23 cellular contexts compared by ENCODE assay signal in genomic region chr2:100266126-100266525, GRCh38. TPM values are rescaled to one million over a fixed set of nuclear protein-coding genes. Genes with fewer than 3 reads are reported as not detected.
"Had no signal": no experiment of that assay in that cellular context is flagged by ENCODE, and none has a peak within 500 bp of the region (broad histone marks: within the 10 kb centered on the region; RNA-seq: fewer than 3 reads in every experiment).

No MANE protein-coding gene starts in this region.

- H3K36me3 ChIP-seq: MG63, SJSA1 had no signal

- DNase-seq: Karpas-422, KG1, MG63, NCI-H1092, NCI-H1105 treated with DMSO at 0.1 percent for 48 hours, NCI-H1417 treated with DMSO at 0.1 percent for 48 hours, NCI-H146, NCI-H1694 treated with DMSO at 0.1 percent for 48 hours, NCI-H2029, NCI-H2081 treated with DMSO at 0.1 percent for 48 hours, NCI-H2171, NCI-H226, NCI-H446, NCI-H510A, NCI-H524 treated with DMSO at 0.1 percent for 48 hours, NCI-H69, NCI-H774, Right ventricle myocardium superior, RPMI8226, SIG-M5 had no signal

- H3K4me1 ChIP-seq: SJSA1 had no signal

- H3K27me3 ChIP-seq: MG63, SJSA1 had no signal

- H3K9me3 ChIP-seq: MG63 had no signal

- H3K27ac ChIP-seq: SJSA1, SK-N-MC had no signal

- ATAC-seq: HepG2 had no signal

- H3K4me3 ChIP-seq: MG63, SJSA1, SK-N-MC had no signal

RNA-seq across cellular contexts. Expression of gene LONRF2, which starts 56.2 kb away (rescaled TPM):
- total RNA-seq: HepG2, SJSA1 had no signal
- polyA plus RNA-seq: HepG2 had no signal
